Comparison of ENCODE assay signal across 9 cellular contexts in genomic region chr15:55279746-55280351, GRCh38. TPM values are rescaled to one million over a fixed set of nuclear protein-coding genes. Genes with fewer than 3 reads are reported as not detected.
A peak's percentile ranks its signal among the peaks of the same experiment; 100 is the strongest.
DNase-seq lines count a peak whose midpoint lies in the region; ATAC-seq, FAIRE-seq and TF ChIP-seq lines count a peak whose summit lies in the region.
"Had no signal": no experiment of that assay in that cellular context is flagged by ENCODE, and none has a peak within 500 bp of the region (broad histone marks: within the 10 kb centered on the region; RNA-seq: fewer than 3 reads in every experiment).

No MANE protein-coding gene starts in this region.

- H3K36me3 ChIP-seq in mammary epithelial cell (ENCODE audit: insufficient read depth, low read length) (no peaks in the 10 kb centered on the region), trophoblast cell (ENCODE audit: control insufficient read depth in 1 of 2, insufficient read depth in 2 of 2, low read length in 2 of 2) (no peaks in the 10 kb centered on the region)

- no peak overlapping the region for H3K9ac ChIP-seq in mammary epithelial cell (ENCODE audit: insufficient read depth, low read length)
- H3K9ac ChIP-seq in trophoblast cell (ENCODE audit: low read length), result no peak overlapping the region

- H3K27me3 ChIP-seq in mammary epithelial cell (ENCODE audit: insufficient read depth, low read length) (no peaks in the 10 kb centered on the region), trophoblast cell (ENCODE audit: insufficient read depth, low read length) (no peaks in the 10 kb centered on the region)

- 36% methylated on average over 4 of the region's 4 CpGs for WGBS in A549 (ENCODE audit: missing lambda C conversion rate)
- WGBS in mammary epithelial cell (ENCODE audit: low coverage, missing lambda C conversion rate), result 44% methylated on average over 4 of the region's 4 CpGs
- WGBS in trophoblast cell (ENCODE audit: extremely low coverage, insufficient coverage, insufficient read length), result no CpG with 5 or more reads among the region's 4 CpGs

- H2BK5ac ChIP-seq in trophoblast cell (ENCODE audit: low read depth, low read length, poor library complexity), result no peak overlapping the region

- no peaks in the 10 kb centered on the region for H3K79me1 ChIP-seq in trophoblast cell (ENCODE audit: low read length)

- H3K4me2 ChIP-seq in A549, result peak overlapping the region; percentile 18
- H3K4me2 ChIP-seq in mammary epithelial cell (ENCODE audit: insufficient read depth, low read depth, low read length), result peak overlapping the region; percentile 0
- no peak overlapping the region for H3K4me2 ChIP-seq in trophoblast cell (ENCODE audit: low read length)

- dilution Hi-C loops in mammary epithelial cell (cut with HindIII; ENCODE audit: low sequenced_read_pairs), result loop anchor here (5.0 kb wide), 1 partner anchor 92 kb away; no protein-coding TSS in a partner anchor

- no peak for TF ChIP-seq EP300 in A549 (IDR thresholded peaks at IDR 0.05)

- intact Hi-C loops in mammary epithelial cell (cut with micrococcal nuclease), result no loop called here

- TF ChIP-seq CTCF in A549 (IDR thresholded peaks at IDR 0.05), result no peak
- no peak for TF ChIP-seq CTCF in mammary epithelial cell (conservative IDR thresholded peaks at IDR 0.05 in 1 of 2, IDR thresholded peaks at IDR 0.05 in 1 of 2; ENCODE audit: extremely low read depth in 1 of 2, insufficient read depth in 1 of 2, low read depth in 1 of 2, low read length in 2 of 2)

- no peak overlapping the region for H4K91ac ChIP-seq in trophoblast cell (ENCODE audit: low read depth, low read length)

- no peak overlapping the region for H3K23ac ChIP-seq in trophoblast cell (ENCODE audit: low read length)

- H4K20me1 ChIP-seq in mammary epithelial cell (ENCODE audit: insufficient read depth, low read length), result no peaks in the 10 kb centered on the region

- H3K27ac ChIP-seq in A549 (peak overlapping the region; percentile 26 to 29; a peak in 4 of 6 replicates), mammary epithelial cell (ENCODE audit: insufficient read depth, low read depth, low read length) (peak overlapping the region; percentile 26), trophoblast cell (ENCODE audit: low read depth, low read length) (no peak overlapping the region)

- FAIRE-seq in A549 (lab: Jason Lieb, UNC), result no peak
- FAIRE-seq: G401.6 had no signal

- no peak for TF ChIP-seq POLR2A in A549 (IDR thresholded peaks at IDR 0.05; ENCODE audit: low read length)

- peak; percentile 23 to 66 for DNase-seq in A549 (ENCODE audit: low read depth in 1 of 2, low spot score in 1 of 2)
- peak in 4 of 5 donors; percentile 36 to 82 (median 39) for DNase-seq in T-helper 1 cell
- DNase-seq in mammary epithelial cell, result peak; percentile 84
- DNase-seq in trophoblast cell, result peak; percentile 14 to 32
- DNase-seq in retina, result no peak
- DNase-seq in NCI-H2107 treated with DMSO at 0.1 percent for 48 hours (lab: John Stamatoyannopoulos, UW; ENCODE audit: unreplicated experiment), result no peak

- peaks cover 13% of the 10 kb centered on the region for H3K4me1 ChIP-seq in A549
- peaks cover 31% of the 10 kb centered on the region for H3K4me1 ChIP-seq in mammary epithelial cell (ENCODE audit: insufficient read depth, low read length)
- H3K4me1 ChIP-seq in trophoblast cell (ENCODE audit: control insufficient read depth in 1 of 2, insufficient read depth in 2 of 2, low read length in 2 of 2), result peaks cover 0 to 2% of the 10 kb centered on the region in 2 experiments

- H2AFZ ChIP-seq in mammary epithelial cell (ENCODE audit: low read depth, low read length) (no peak overlapping the region), trophoblast cell (ENCODE audit: insufficient read depth, low read length, poor library complexity) (no peak overlapping the region)

- H2BK120ac ChIP-seq in trophoblast cell (ENCODE audit: insufficient read depth, low read length, poor library complexity), result no peak overlapping the region

- no peak overlapping the region for H3K14ac ChIP-seq in trophoblast cell (ENCODE audit: low read length)

- POLR2A ChIA-PET in A549 (lab: Yijun Ruan, JAX), result no interaction called here

- CTCF ChIA-PET in A549 (lab: Yijun Ruan, JAX), result interaction anchor here (1.0 to 3.9 kb wide), 2 partner anchors 12 to 62 kb away, joined by 4 to 16 read pairs; no protein-coding TSS in a partner anchor
- CTCF ChIA-PET in mammary epithelial cell (lab: Charles Lee; ENCODE audit: low non-redundant PET), result no interaction called here

- H3K79me2 ChIP-seq in mammary epithelial cell (ENCODE audit: insufficient read depth, low read length), result peaks cover 44% of the 10 kb centered on the region
- H3K79me2 ChIP-seq in trophoblast cell (ENCODE audit: control insufficient read depth, insufficient read depth, low read length, poor library complexity), result no peaks in the 10 kb centered on the region

- H2AK5ac ChIP-seq in trophoblast cell (ENCODE audit: low read length), result no peak overlapping the region

- ATAC-seq in A549, result peak; percentile 73 to 78
- peak; percentile 87 for ATAC-seq in GM19023 (IDR thresholded peaks at IDR 0.05; ENCODE audit: unreplicated experiment)
- ATAC-seq in HG03159 (IDR thresholded peaks at IDR 0.05; ENCODE audit: unreplicated experiment), result peak; percentile 83

- H3K4ac ChIP-seq in trophoblast cell (ENCODE audit: low read depth, low read length), result no peak overlapping the region

- no peak for TF ChIP-seq RAD21 in A549 (conservative IDR thresholded peaks at IDR 0.05 in 1 of 2, IDR thresholded peaks at IDR 0.05 in 1 of 2)

- no TSS peak for BruUV-seq in mammary epithelial cell (replicated peaks; lab: Mats Ljungman, UMichigan)

- H2BK12ac ChIP-seq in trophoblast cell (ENCODE audit: low read length), result no peak overlapping the region

- H3K9me3 ChIP-seq in A549 (no peaks in the 10 kb centered on the region), mammary epithelial cell (replicated peaks; ENCODE audit: insufficient read depth, low read length) (no peaks in the 10 kb centered on the region), trophoblast cell (ENCODE audit: insufficient read depth, low read depth, low read length) (no peaks in the 10 kb centered on the region)

- H3K4me3 ChIP-seq in A549, result no peak overlapping the region
- no peak overlapping the region for H3K4me3 ChIP-seq in mammary epithelial cell (replicated peaks in 1 of 3; ENCODE audit: insufficient read depth in 1 of 3, low read depth in 2 of 3, low read length in 3 of 3)
- no peak overlapping the region for H3K4me3 ChIP-seq in trophoblast cell (ENCODE audit: low read depth, low read length)

- in situ Hi-C loops in mammary epithelial cell (cut with MboI; ENCODE audit: low sequenced_read_pairs in 2 of 2), result no loop called here

- H4K8ac ChIP-seq in trophoblast cell (ENCODE audit: low read depth, low read length), result no peak overlapping the region

- no peak overlapping the region for H3K18ac ChIP-seq in trophoblast cell (ENCODE audit: low read length)

- no peak overlapping the region for H4K12ac ChIP-seq in trophoblast cell (ENCODE audit: low read depth, low read length)

TF ChIP-seq in A549, 52 proteins besides CTCF, POLR2A, EP300 and RAD21:
- no peak for TF ChIP-seq TFCP2L1 (CRISPR knock-in tag; IDR thresholded peaks at IDR 0.05)
- TF ChIP-seq FOSL2 (IDR thresholded peaks at IDR 0.05), result no peak
- TF ChIP-seq FOSL2 (CRISPR knock-in tag; IDR thresholded peaks at IDR 0.05), result peak; percentile 85
- TF ChIP-seq MAFK (IDR thresholded peaks at IDR 0.05; ENCODE audit: partially characterized antibody), result peak; percentile 40

RNA-seq across cellular contexts. Expression of gene RAB27A, which starts 9.8 kb away (rescaled TPM):
- 13.8 and 17.0 TPM in 2 replicates for polyA plus RNA-seq in A549 (2011; rRNA removed)
- polyA plus RNA-seq in A549 (2012; cell fraction: cytosol; rRNA removed), result 4.6 and 4.8 TPM in 2 replicates
- 1.5 and 2.5 TPM in 2 replicates for polyA plus RNA-seq in A549 (2012; cell fraction: nucleus; rRNA removed)
- polyA plus RNA-seq in A549 (2017; fragmentation: RNase III; extraction: RNeasy Plus Mini Kit Qiagen cat#74134 plus additional on column Dnase treatment), result 7.8 to 10.0 TPM (median 8.1 TPM) in 3 replicates
- polyA minus RNA-seq in A549 (2011; rRNA and poly(A)+ RNA removed), result 4.4 and 4.8 TPM in 2 replicates
- 10 to 100 TPM; 14.7 to 25.9 TPM for total RNA-seq in mammary epithelial cell
- 19.5 TPM for polyA plus RNA-seq in mammary epithelial cell
- 30.4 TPM for polyA minus RNA-seq in mammary epithelial cell
- polyA plus RNA-seq in trophoblast cell (2013), result 7.9 and 8.4 TPM in 2 replicates

RNA-seq across cellular contexts. Expression of gene PIGBOS1, which starts 39.1 kb away (rescaled TPM):
- 26.5 and 42.3 TPM in 2 replicates for polyA plus RNA-seq in A549 (2011; rRNA removed)
- 21.4 and 27.7 TPM in 2 replicates for polyA plus RNA-seq in A549 (2012; cell fraction: cytosol; rRNA removed)
- 5.0 and 9.9 TPM in 2 replicates for polyA plus RNA-seq in A549 (2012; cell fraction: nucleus; rRNA removed)
- polyA plus RNA-seq in A549 (2017; fragmentation: RNase III; extraction: RNeasy Plus Mini Kit Qiagen cat#74134 plus additional on column Dnase treatment), result 32.5 to 34.2 TPM (median 33.5 TPM) in 3 replicates
- 2.9 and 5.1 TPM in 2 replicates for polyA minus RNA-seq in A549 (2011; rRNA and poly(A)+ RNA removed)
- total RNA-seq in mammary epithelial cell, result 10 to 100 TPM in 1 of 2 donors, 1 to 10 TPM in 1; 3.8 to 10.9 TPM
- 13.8 TPM for polyA plus RNA-seq in mammary epithelial cell
- not detected for polyA minus RNA-seq in mammary epithelial cell
- polyA plus RNA-seq in trophoblast cell (2013), result 8.9 and 9.2 TPM in 2 replicates

RNA-seq across cellular contexts. Expression of gene PIGB, which starts 39.2 kb away (rescaled TPM):
- polyA plus RNA-seq in A549 (2011; rRNA removed) (43.3 and 43.4 TPM in 2 replicates), A549 (2017; fragmentation: RNase III; extraction: RNeasy Plus Mini Kit Qiagen cat#74134 plus additional on column Dnase treatment) (17.6 to 21.5 TPM (median 19.8 TPM) in 3 replicates), mammary epithelial cell (12.0 TPM)
- polyA plus RNA-seq in A549 (2012; cell fraction: cytosol; rRNA removed), result 6.6 and 7.9 TPM in 2 replicates
- polyA plus RNA-seq in A549 (2012; cell fraction: nucleus; rRNA removed), result 7.9 and 14.3 TPM in 2 replicates
- polyA minus RNA-seq in A549 (2011; rRNA and poly(A)+ RNA removed), result 19.5 and 20.6 TPM in 2 replicates
- 10 to 100 TPM; 23.8 to 24.4 TPM for total RNA-seq in mammary epithelial cell
- polyA minus RNA-seq in mammary epithelial cell, result 11.1 TPM
- 6.1 TPM in 2 replicates for polyA plus RNA-seq in trophoblast cell (2013)

Comparison
In these comparisons a context has a peak if more than half of its experiments do, and no peak if none do; other contexts are left out.
1. DNase-seq: peak in A549 (2 of 2), T-helper 1 cell (4 of 5), mammary epithelial cell (single experiment) and trophoblast cell (2 of 2); none in retina (single experiment) and NCI-H2107 treated with DMSO at 0.1 percent for 48 hours (single experiment).
2. Peak in every context shown above with its lines, with median percentiles within 50 percentile points of each other: ATAC-seq.